In genomic region chr9:137176302-137177182, GRCh38 we compare ENCODE assay signal across 9 cellular contexts. TPM values are rescaled to one million over a fixed set of nuclear protein-coding genes. Genes with fewer than 3 reads are reported as not detected.
DNase-seq lines count a peak whose midpoint lies in the region; ATAC-seq and TF ChIP-seq lines count a peak whose summit lies in the region.
"Had no signal": no experiment of that assay in that cellular context is flagged by ENCODE, and none has a peak within 500 bp of the region (broad histone marks: within the 10 kb centered on the region; RNA-seq: fewer than 3 reads in every experiment).

No MANE protein-coding gene starts in this region.

- H4K20me1 ChIP-seq in KMS-11 (ENCODE audit: insufficient read depth): no peaks in the 10 kb centered on the region

- H3K27ac Mint-ChIP-seq in activated CD4-positive, alpha-beta T cell treated with anti-CD3 and anti-CD28 coated beads, Interleukin-2, amount 10 ng/mL, durations not matched to agents 24 days and 14 days: no peak overlapping the region
- H3K27ac Mint-ChIP-seq in activated CD8-positive, alpha-beta T cell treated with anti-CD3 and anti-CD28 coated beads for 36 hours: no peak overlapping the region
- H3K27ac Mint-ChIP-seq in immature natural killer cell: peak overlapping the region in 5 of 6 donors; percentile 14 to 76 (median 49)

- TF ChIP-seq CTCF in KMS-11 (conservative IDR thresholded peaks at IDR 0.05; ENCODE audit: low read depth, low read length) (peak; percentile 68), tibial artery (IDR thresholded peaks at IDR 0.05) (peak in 1 of 2 experiments; percentile 26)
- TF ChIP-seq CTCF in activated CD8-positive, alpha-beta T cell treated with anti-CD3 and anti-CD28 coated beads for 36 hours (IDR thresholded peaks at IDR 0.05): peak; percentile 56

- H3K9ac ChIP-seq in KMS-11: no peak overlapping the region

- H3K36me3 ChIP-seq in KMS-11 (ENCODE audit: insufficient read depth): no peaks in the 10 kb centered on the region
- H3K36me3 ChIP-seq in tibial artery: peaks cover 23 to 49% (median 29%) of the 10 kb centered on the region in 3 donors

- H3K4me2 ChIP-seq in KMS-11: no peak overlapping the region

- CTCF ChIA-PET in activated CD8-positive, alpha-beta T cell treated with anti-CD3 and anti-CD28 coated beads for 36 hours (lab: Charles Lee): interaction anchor here (0.6 to 2.2 kb wide), 14 partner anchors 10 to 130 kb away, joined by 3 to 9 read pairs (median 4); partner anchors contain the start of genes ANAPC2, NPDC1, RNF224 and SSNA1

- intact Hi-C loops in activated CD4-positive, alpha-beta T cell treated with anti-CD3 and anti-CD28 coated beads, Interleukin-2, amount 10 ng/mL, durations not matched to agents 24 days and 14 days (cut with micrococcal nuclease): loop anchor here (10.0 kb wide), 1 partner anchor 132 kb away; the partner anchor contains the start of gene NPDC1
- intact Hi-C loops in activated CD8-positive, alpha-beta T cell treated with anti-CD3 and anti-CD28 coated beads for 36 hours (cut with micrococcal nuclease): loop anchor here (10.0 kb wide), 1 partner anchor 52 kb away; no protein-coding TSS in a partner anchor
- intact Hi-C loops in tibial artery (cut with DNase I; ENCODE audit: low total_unique reads): no loop called here

- no peaks in the 10 kb centered on the region for H3K79me2 ChIP-seq in KMS-11 (ENCODE audit: insufficient read depth, low read depth)

- no peak overlapping the region for H3K4me3 Mint-ChIP-seq in activated CD4-positive, alpha-beta T cell treated with anti-CD3 and anti-CD28 coated beads, Interleukin-2, amount 10 ng/mL, durations not matched to agents 24 days and 14 days
- no peak overlapping the region for H3K4me3 Mint-ChIP-seq in activated CD8-positive, alpha-beta T cell treated with anti-CD3 and anti-CD28 coated beads for 36 hours
- H3K4me3 Mint-ChIP-seq in immature natural killer cell: no peak overlapping the region

- no peaks in the 10 kb centered on the region for H3K4me1 Mint-ChIP-seq in activated CD4-positive, alpha-beta T cell treated with anti-CD3 and anti-CD28 coated beads, Interleukin-2, amount 10 ng/mL, durations not matched to agents 24 days and 14 days
- peaks cover 5% of the 10 kb centered on the region for H3K4me1 Mint-ChIP-seq in activated CD8-positive, alpha-beta T cell treated with anti-CD3 and anti-CD28 coated beads for 36 hours (ENCODE audit: low read depth)
- no peaks in the 10 kb centered on the region for H3K4me1 Mint-ChIP-seq in immature natural killer cell

- ATAC-seq in activated CD8-positive, alpha-beta T cell treated with anti-CD3 and anti-CD28 coated beads for 36 hours: peak; percentile 52
- ATAC-seq in HG03520 (IDR thresholded peaks at IDR 0.05; ENCODE audit: unreplicated experiment) (no peak), HG03175 (IDR thresholded peaks at IDR 0.05; ENCODE audit: unreplicated experiment) (no peak)

- no peaks in the 10 kb centered on the region for H3K9me3 Mint-ChIP-seq in activated CD4-positive, alpha-beta T cell treated with anti-CD3 and anti-CD28 coated beads, Interleukin-2, amount 10 ng/mL, durations not matched to agents 24 days and 14 days
- H3K9me3 Mint-ChIP-seq in activated CD8-positive, alpha-beta T cell treated with anti-CD3 and anti-CD28 coated beads for 36 hours: no peaks in the 10 kb centered on the region
- no peaks in the 10 kb centered on the region for H3K9me3 Mint-ChIP-seq in immature natural killer cell

- no peak overlapping the region for H2AFZ ChIP-seq in KMS-11 (ENCODE audit: low read depth)

- H3K36me3 Mint-ChIP-seq in activated CD4-positive, alpha-beta T cell treated with anti-CD3 and anti-CD28 coated beads, Interleukin-2, amount 10 ng/mL, durations not matched to agents 24 days and 14 days (ENCODE audit: low read depth): peaks cover 12% of the 10 kb centered on the region
- no peaks in the 10 kb centered on the region for H3K36me3 Mint-ChIP-seq in activated CD8-positive, alpha-beta T cell treated with anti-CD3 and anti-CD28 coated beads for 36 hours (ENCODE audit: low read depth)
- peaks cover 0 to 8% (median 0%) of the 10 kb centered on the region in 3 donors for H3K36me3 Mint-ChIP-seq in immature natural killer cell

- DNase-seq in activated CD4-positive, alpha-beta T cell treated with anti-CD3 and anti-CD28 coated beads, Interleukin-2, amount 10 ng/mL, durations not matched to agents 24 days and 14 days: peak; percentile 72
- no peak for DNase-seq in activated CD4-positive, alpha-beta T cell treated with anti-CD3 and anti-CD28 coated beads for 1 hour
- no peak for DNase-seq in activated CD8-positive, alpha-beta T cell treated with anti-CD3 and anti-CD28 coated beads for 36 hours
- DNase-seq in immature natural killer cell (peak in 1 of 3 donors; percentile 23), tibial artery (no peak)

- H3K4me1 ChIP-seq in KMS-11 (ENCODE audit: low read depth, poor library complexity, severe bottlenecking): peaks cover 9% of the 10 kb centered on the region
- peaks cover 0 to 8% (median 0%) of the 10 kb centered on the region in 4 donors for H3K4me1 ChIP-seq in tibial artery

- peaks cover 10% of the 10 kb centered on the region for H3K27me3 Mint-ChIP-seq in activated CD4-positive, alpha-beta T cell treated with anti-CD3 and anti-CD28 coated beads, Interleukin-2, amount 10 ng/mL, durations not matched to agents 24 days and 14 days
- H3K27me3 Mint-ChIP-seq in activated CD8-positive, alpha-beta T cell treated with anti-CD3 and anti-CD28 coated beads for 36 hours: peaks cover 3% of the 10 kb centered on the region
- H3K27me3 Mint-ChIP-seq in immature natural killer cell (ENCODE audit: low read depth in 3 of 3): peaks cover 5 to 8% (median 6%) of the 10 kb centered on the region in 3 donors

- H3K27me3 ChIP-seq in KMS-11 (ENCODE audit: insufficient read depth, low read depth): no peaks in the 10 kb centered on the region
- H3K27me3 ChIP-seq in tibial artery: peaks cover 0 to 17% of the 10 kb centered on the region in 2 donors

- H3K27ac ChIP-seq in KMS-11 (no peak overlapping the region), tibial artery (no peak overlapping the region)

- no peaks in the 10 kb centered on the region for H3K9me3 ChIP-seq in tibial artery

- H3K4me3 ChIP-seq in KMS-11 (IDR thresholded peaks at IDR 0.05; ENCODE audit: insufficient read depth, low read depth, low read length) (no peak overlapping the region), tibial artery (no peak overlapping the region)

- POLR2A ChIA-PET in activated CD8-positive, alpha-beta T cell treated with anti-CD3 and anti-CD28 coated beads for 36 hours (lab: Charles Lee): interaction anchor here (1.0 to 3.6 kb wide), 6 partner anchors 8 to 106 kb away, joined by 3 to 28 read pairs (median 3); partner anchors contain the start of genes ANAPC2, SAPCD2 and SSNA1

RNA-seq across cellular contexts. Expression of gene TMEM210, which starts 4.7 kb away (rescaled TPM):
- total RNA-seq in activated CD4-positive, alpha-beta T cell treated with anti-CD3 and anti-CD28 coated beads, Interleukin-2, amount 10 ng/mL, durations not matched to agents 24 days and 14 days: not detected in 2 replicates
- not detected for total RNA-seq in activated CD8-positive, alpha-beta T cell treated with anti-CD3 and anti-CD28 coated beads for 36 hours
- polyA plus RNA-seq in immature natural killer cell: not detected
- total RNA-seq: skeletal muscle tissue had no signal

RNA-seq across cellular contexts. Expression of gene LRRC26, which starts 6.7 kb away (rescaled TPM):
- not detected in 2 replicates for total RNA-seq in activated CD4-positive, alpha-beta T cell treated with anti-CD3 and anti-CD28 coated beads, Interleukin-2, amount 10 ng/mL, durations not matched to agents 24 days and 14 days
- total RNA-seq in activated CD8-positive, alpha-beta T cell treated with anti-CD3 and anti-CD28 coated beads for 36 hours: not detected
- polyA plus RNA-seq in immature natural killer cell: 1 to 10 TPM in 1 of 3 donors, under 1 TPM in 1, not detected in 1; 0.22 to 2.1 TPM
- total RNA-seq: skeletal muscle tissue had no signal

RNA-seq across cellular contexts. Expression of gene ANAPC2, which starts 11.8 kb away (rescaled TPM):
- 57.4 and 58.7 TPM in 2 replicates for total RNA-seq in activated CD4-positive, alpha-beta T cell treated with anti-CD3 and anti-CD28 coated beads, Interleukin-2, amount 10 ng/mL, durations not matched to agents 24 days and 14 days
- total RNA-seq in activated CD8-positive, alpha-beta T cell treated with anti-CD3 and anti-CD28 coated beads for 36 hours: 10 to 100 TPM; 38.6 to 39.6 TPM
- 1 to 10 TPM; 4.2 to 7.0 (median 5.3) TPM for polyA plus RNA-seq in immature natural killer cell

RNA-seq across cellular contexts. Expression of gene SSNA1, which starts 11.9 kb away (rescaled TPM):
- 95.1 and 95.8 TPM in 2 replicates for total RNA-seq in activated CD4-positive, alpha-beta T cell treated with anti-CD3 and anti-CD28 coated beads, Interleukin-2, amount 10 ng/mL, durations not matched to agents 24 days and 14 days
- 10 to 100 TPM; 53.3 to 58.4 TPM for total RNA-seq in activated CD8-positive, alpha-beta T cell treated with anti-CD3 and anti-CD28 coated beads for 36 hours
- polyA plus RNA-seq in immature natural killer cell: 100 to 1,000 TPM; 164 to 191 (median 181) TPM

RNA-seq across cellular contexts. Expression of gene TPRN, which starts 24.0 kb away (rescaled TPM):
- total RNA-seq in activated CD4-positive, alpha-beta T cell treated with anti-CD3 and anti-CD28 coated beads, Interleukin-2, amount 10 ng/mL, durations not matched to agents 24 days and 14 days: 15.1 and 16.3 TPM in 2 replicates
- total RNA-seq in activated CD8-positive, alpha-beta T cell treated with anti-CD3 and anti-CD28 coated beads for 36 hours: 1 to 10 TPM; 5.7 to 6.6 TPM
- polyA plus RNA-seq in immature natural killer cell: 1 to 10 TPM in 1 of 3 donors, under 1 TPM in 2; 0.11 to 1.1 (median 0.60) TPM

Comparison
In these comparisons a context has a peak if more than half of its experiments do, and no peak if none do; other contexts are left out.
1. H3K27ac Mint-ChIP-seq: peak in immature natural killer cell (5 of 6); none in activated CD4-positive, alpha-beta T cell treated with anti-CD3 and anti-CD28 coated beads, Interleukin-2, amount 10 ng/mL, durations not matched to agents 24 days and 14 days (single experiment) and activated CD8-positive, alpha-beta T cell treated with anti-CD3 and anti-CD28 coated beads for 36 hours (single experiment).